ENCODE assay signal across 9 cellular contexts in genomic region chr17:19410875-19411291, GRCh38. TPM values are rescaled to one million over a fixed set of nuclear protein-coding genes. Genes with fewer than 3 reads are reported as not detected.
DNase-seq lines count a peak whose midpoint lies in the region; ATAC-seq and TF ChIP-seq lines count a peak whose summit lies in the region.
"Had no signal": no experiment of that assay in that cellular context is flagged by ENCODE, and none has a peak within 500 bp of the region (broad histone marks: within the 10 kb centered on the region; RNA-seq: fewer than 3 reads in every experiment).

Gene RNF112 (plus strand): TSS chr17:19411232. CDS start chr17:19411409, 177 bp downstream.

- no peaks in the 10 kb centered on the region for H3K9me3 ChIP-seq in thoracic aorta
- H3K9me3 ChIP-seq: HAP-1 had no signal

- H3K27ac ChIP-seq in thoracic aorta, result no peak within 1 kb of the TSS

- peak within 1 kb of the TSS; percentile 37 for H3K4me3 ChIP-seq in thoracic aorta
- H3K4me3 ChIP-seq: HAP-1 had no signal

- no peaks in the 10 kb centered on the region for H3K27me3 ChIP-seq in thoracic aorta (replicated peaks; ENCODE audit: insufficient read depth)

- peak; percentile 51 for DNase-seq in NCI-H2171 treated with DMSO at 0.1 percent for 48 hours (lab: John Stamatoyannopoulos, UW)
- DNase-seq in cerebellum (ENCODE audit: low spot score), result peak; percentile 92
- peak; percentile 63 for DNase-seq in left kidney (ENCODE audit: low read depth, low spot score)
- no peak for DNase-seq in thoracic aorta (ENCODE audit: low spot score)
- DNase-seq: T-helper 9 cell had no signal

- ATAC-seq in thoracic aorta (ENCODE audit: insufficient number of reproducible peaks, low FRiP score, low read depth), result no peak
- no peak for ATAC-seq in GM19397 (IDR thresholded peaks at IDR 0.05; ENCODE audit: unreplicated experiment)
- no peak for ATAC-seq in HG03342 (IDR thresholded peaks at IDR 0.05; ENCODE audit: unreplicated experiment)
- no peak for ATAC-seq in GM21717 (IDR thresholded peaks at IDR 0.05; ENCODE audit: unreplicated experiment)

- peak; percentile 33 for TF ChIP-seq CTCF in thoracic aorta (IDR thresholded peaks at IDR 0.05)

- peaks cover 0 to 13% of the 10 kb centered on the region in 2 donors for H3K4me1 ChIP-seq in thoracic aorta (ENCODE audit: control insufficient read depth in 1 of 2, low read depth in 2 of 2)
- H3K4me1 ChIP-seq: HAP-1 had no signal

- no peaks in the 10 kb centered on the region for H3K36me3 ChIP-seq in thoracic aorta
- H3K36me3 ChIP-seq: HAP-1 had no signal

RNA-seq across cellular contexts. Expression of gene RNF112, which starts in this region (rescaled TPM):
- 16.9 TPM for total RNA-seq in cerebellum
- 1 to 10 TPM; 2.8 to 8.3 TPM for total RNA-seq in thoracic aorta
